Comparison of ENCODE assay signal across 9 cellular contexts in genomic region chr7:98872328-98872924, GRCh38. TPM values are rescaled to one million over a fixed set of nuclear protein-coding genes. Genes with fewer than 3 reads are reported as not detected.
A peak's percentile ranks its signal among the peaks of the same experiment; 100 is the strongest.
DNase-seq lines count a peak whose midpoint lies in the region; ATAC-seq, FAIRE-seq and TF ChIP-seq lines count a peak whose summit lies in the region.
"Had no signal": no experiment of that assay in that cellular context is flagged by ENCODE, and none has a peak within 500 bp of the region (broad histone marks: within the 10 kb centered on the region; RNA-seq: fewer than 3 reads in every experiment).

No MANE protein-coding gene starts in this region.

- peaks cover 0 to 8% (median 4%) of the 10 kb centered on the region in 4 experiments; a peak in 5 of 7 replicates for H3K4me1 ChIP-seq in H1 (replicated peaks in 1 of 4; ENCODE audit: control insufficient read depth in 3 of 4, insufficient read depth in 4 of 4, low read length in 3 of 4)

- no peak overlapping the region for H2BK5ac ChIP-seq in H1 (ENCODE audit: low read depth, low read length)

- H4K20me1 ChIP-seq in H1 (replicated peaks in 1 of 2; ENCODE audit: control insufficient read depth in 1 of 2, insufficient read depth in 2 of 2, low read length in 2 of 2): peaks cover 0 to 2% of the 10 kb centered on the region in 2 experiments

- H2BK20ac ChIP-seq in H1 (ENCODE audit: low read length): no peak overlapping the region

- H3K4me3 ChIP-seq in H1 (ENCODE audit: extremely low read depth in 1 of 4, insufficient read depth in 2 of 4, low read depth in 3 of 4, low read length in 4 of 4): no peak overlapping the region

- no peak overlapping the region for H3K56ac ChIP-seq in H1 (replicated peaks; ENCODE audit: insufficient read length, low read depth, low read length)

- H3K27ac ChIP-seq in H1 (ENCODE audit: low read depth, low read length): no peak overlapping the region

- POLR2A ChIA-PET in H1 (lab: Charles Lee; ENCODE audit: partially characterized antibody): no interaction called here

- DNase-seq in stimulated activated CD4-positive, alpha-beta T cell treated with anti-CD3 and anti-CD28 coated beads, Interleukin-4, amount 100 ng/mL, for 1 hour: peak; percentile 14
- DNase-seq in stimulated activated CD4-positive, alpha-beta T cell treated with anti-CD3 and anti-CD28 coated beads, Interleukin-12 subunit alpha, Interleukin-12 subunit beta, amount 100 ng/mL, for 4 hours: no peak
- DNase-seq in NCI-H69 (lab: John Stamatoyannopoulos, UW) (peak; percentile 53), H1 (ENCODE audit: low read depth in 1 of 2, low spot score in 2 of 2) (no peak), frontal cortex (ENCODE audit: low spot score in 2 of 2) (no peak), DMS79 (lab: John Stamatoyannopoulos, UW) (no peak)

- no peaks in the 10 kb centered on the region for H3K79me2 ChIP-seq in H1 (ENCODE audit: control insufficient read depth in 1 of 2, insufficient read depth in 2 of 2, low read length in 2 of 2)

- no peaks in the 10 kb centered on the region for H3K79me1 ChIP-seq in H1 (ENCODE audit: low read depth, low read length)

- peak; percentile 6 to 42; a peak in 3 of 4 replicates for TF ChIP-seq RAD21 in H1 (IDR thresholded peaks at IDR 0.05 in 1 of 2, conservative IDR thresholded peaks at IDR 0.05 in 1 of 2; ENCODE audit: low read depth in 2 of 2, low read length in 2 of 2)

- FAIRE-seq in H1 (lab: Jason Lieb, UNC) (no peak), frontal cortex (lab: Jason Lieb, UNC) (no peak)
- FAIRE-seq: TTC549 had no signal

- no peak for TF ChIP-seq EP300 in H1 (IDR thresholded peaks at IDR 0.05; ENCODE audit: borderline replicate concordance in 1 of 2, low read depth in 2 of 2, low read length in 2 of 2)

- no peak overlapping the region for H2AFZ ChIP-seq in H1 (ENCODE audit: low read length)

- no peak overlapping the region for H3K9ac ChIP-seq in H1 (replicated peaks in 1 of 4; ENCODE audit: extremely low read depth in 1 of 4, low read depth in 3 of 4, low read length in 3 of 4)

- no peak overlapping the region for H4K91ac ChIP-seq in H1 (replicated peaks; ENCODE audit: insufficient read length, low read length)

- H3K4ac ChIP-seq in H1 (replicated peaks; ENCODE audit: insufficient read length, low read depth, low read length): no peak overlapping the region

- no peak for TF ChIP-seq POLR2A in H1 (IDR thresholded peaks at IDR 0.05; ENCODE audit: control extremely low read depth in 1 of 2, low read depth in 2 of 2, low read length in 2 of 2)

- no peak overlapping the region for H3K23ac ChIP-seq in H1 (ENCODE audit: insufficient read length)

- H2BK15ac ChIP-seq in H1 (ENCODE audit: low read length): no peak overlapping the region

- H4K5ac ChIP-seq in H1 (ENCODE audit: insufficient read length, low read depth, low read length): no peak overlapping the region

- no peak overlapping the region for H2AK5ac ChIP-seq in H1 (ENCODE audit: low read depth, low read length)

- WGBS in H1 (ENCODE audit: extremely low coverage in 1 of 2, insufficient coverage in 1 of 2, insufficient read length in 1 of 2, insufficient replicate concordance in 2 of 2, low coverage in 1 of 2, low lambda C conversion rate in 2 of 2, missing lambda C conversion rate in 1 of 2), 2 experiments: 75% methylated on average over 7 of the region's 7 CpGs; no CpG with 5 or more reads in 1 of the 2 experiments

- no peak overlapping the region for H2BK120ac ChIP-seq in H1 (replicated peaks; ENCODE audit: low read depth, low read length)

- ATAC-seq in esophagus mucosa: no peak
- no peak for ATAC-seq in HG02623 (IDR thresholded peaks at IDR 0.05; ENCODE audit: unreplicated experiment)

- H3K14ac ChIP-seq in H1 (ENCODE audit: insufficient read length): no peak overlapping the region

- TF ChIP-seq CTCF in H1 (IDR thresholded peaks at IDR 0.05; ENCODE audit: control extremely low read depth in 1 of 3, insufficient read depth in 1 of 3, low read depth in 1 of 3, low read length in 3 of 3): peak; percentile 5 to 27 (median 25); a peak in 2 of 4 replicates

- no peak overlapping the region for H2BK12ac ChIP-seq in H1 (ENCODE audit: low read depth, low read length)

- CTCF ChIA-PET in H1 (lab: Charles Lee; ENCODE audit: partially characterized antibody): interaction anchor here (0.6 to 2.8 kb wide), 8 partner anchors 11 to 535 kb away, joined by 3 to 16 read pairs (median 3); no protein-coding TSS in a partner anchor

- H3K27me3 ChIP-seq in H1 (replicated peaks in 1 of 4; ENCODE audit: control insufficient read depth in 3 of 4, extremely low read depth in 1 of 4, insufficient read depth in 3 of 4, low read length in 3 of 4): peaks cover 8 to 31% (median 22%) of the 10 kb centered on the region in 4 experiments

- no peak overlapping the region for H3K4me2 ChIP-seq in H1 (ENCODE audit: insufficient read depth in 1 of 2, low read depth in 2 of 2, low read length in 2 of 2)

- no peaks in the 10 kb centered on the region for H3K36me3 ChIP-seq in H1 (ENCODE audit: control insufficient read depth in 2 of 4, insufficient read depth in 4 of 4, low read length in 3 of 4)

- H3K18ac ChIP-seq in H1 (ENCODE audit: extremely low read depth, low read length): no peak overlapping the region

- no peaks in the 10 kb centered on the region for H3K9me3 ChIP-seq in H1 (ENCODE audit: insufficient read depth in 2 of 2, low read depth in 1 of 2, low read length in 1 of 2)

- peaks cover 11% of the 10 kb centered on the region; the same call in 1 of the 2 replicates for H3K23me2 ChIP-seq in H1 (ENCODE audit: low read depth, low read length)

- H4K8ac ChIP-seq in H1 (ENCODE audit: extremely low read depth, insufficient read depth, low read length): no peak overlapping the region

TF ChIP-seq in H1, 55 proteins besides CTCF, POLR2A, EP300 and RAD21:
- TF ChIP-seq HDAC2 (IDR thresholded peaks at IDR 0.05; ENCODE audit: borderline replicate concordance in 1 of 2, low read depth in 2 of 2, low read length in 2 of 2) (no peak), TEAD4 (IDR thresholded peaks at IDR 0.05; ENCODE audit: low read depth, low read length) (0 out of 2 replicates have a peak, but pooled peaks have one; percentile 39)
TF ChIP-seq in H1: peak in this region for 1.

RNA-seq across cellular contexts. Expression of gene TMEM130, which starts 2.6 kb away (rescaled TPM):
- 2.9 and 3.7 TPM in 2 replicates for total RNA-seq in H1 (2021; fragmentation: NEBNext Ultra II Directional; extraction: Animal tissue kit (Norgen Biotek cat#: 25700))
- 6.6 and 14.0 TPM in 2 replicates for polyA plus RNA-seq in H1 (2011; rRNA removed)
- polyA plus RNA-seq in H1 (2011; cell fraction: cytosol; rRNA removed): 4.1 TPM
- polyA plus RNA-seq in H1 (2011; cell fraction: nucleus; rRNA removed): 6.3 TPM
- 2.0 to 4.6 TPM (median 3.0 TPM) in 4 replicates for polyA plus RNA-seq in H1 (2012, experiment 1 of 2)
- 1.3 TPM for polyA plus RNA-seq in H1 (2012, experiment 2 of 2)
- 4.0 TPM for polyA plus RNA-seq in H1 (2013, experiment 1 of 2)
- 4.9 TPM for polyA plus RNA-seq in H1 (2013, experiment 2 of 2)
- polyA minus RNA-seq in H1 (2011; rRNA and poly(A)+ RNA removed): 1.2 and 1.9 TPM in 2 replicates
- 4.0 TPM for polyA minus RNA-seq in H1 (2011; cell fraction: cytosol; rRNA and poly(A)+ RNA removed)
- 1.1 TPM for polyA minus RNA-seq in H1 (2011; cell fraction: nucleus; rRNA and poly(A)+ RNA removed)
- total RNA-seq in esophagus mucosa (not detected), frontal cortex (4.9 TPM)

RNA-seq across cellular contexts. Expression of gene TRRAP, which starts 5.9 kb away (rescaled TPM):
- total RNA-seq in H1 (2021; fragmentation: NEBNext Ultra II Directional; extraction: Animal tissue kit (Norgen Biotek cat#: 25700)): 48.6 and 53.3 TPM in 2 replicates
- 21.7 and 29.7 TPM in 2 replicates for polyA plus RNA-seq in H1 (2011; rRNA removed)
- polyA plus RNA-seq in H1 (2011; cell fraction: cytosol; rRNA removed): 17.7 TPM
- 52.9 TPM for polyA plus RNA-seq in H1 (2011; cell fraction: nucleus; rRNA removed)
- 24.3 to 29.8 TPM (median 26.7 TPM) in 4 replicates for polyA plus RNA-seq in H1 (2012, experiment 1 of 2)
- polyA plus RNA-seq in H1 (2012, experiment 2 of 2): 4.2 TPM
- 16.4 TPM for polyA plus RNA-seq in H1 (2013, experiment 1 of 2)
- 14.9 TPM for polyA plus RNA-seq in H1 (2013, experiment 2 of 2)
- 62.3 and 75.5 TPM in 2 replicates for polyA minus RNA-seq in H1 (2011; rRNA and poly(A)+ RNA removed)
- polyA minus RNA-seq in H1 (2011; cell fraction: cytosol; rRNA and poly(A)+ RNA removed): 47.8 TPM
- 65.2 TPM for polyA minus RNA-seq in H1 (2011; cell fraction: nucleus; rRNA and poly(A)+ RNA removed)
- total RNA-seq in esophagus mucosa (17.3 TPM), frontal cortex (21.2 TPM)

Comparison
In these comparisons a context has a peak if more than half of its experiments do, and no peak if none do; other contexts are left out.
1. DNase-seq: peak in stimulated activated CD4-positive, alpha-beta T cell treated with anti-CD3 and anti-CD28 coated beads, Interleukin-4, amount 100 ng/mL, for 1 hour (single experiment) and NCI-H69 (single experiment); none in stimulated activated CD4-positive, alpha-beta T cell treated with anti-CD3 and anti-CD28 coated beads, Interleukin-12 subunit alpha, Interleukin-12 subunit beta, amount 100 ng/mL, for 4 hours (single experiment), H1 (0 of 2), frontal cortex (0 of 2) and DMS79 (single experiment).